Comparison of ENCODE assay signal across 24 cellular contexts in genomic region chr20:24953204-24953565, GRCh38. TPM values are rescaled to one million over a fixed set of nuclear protein-coding genes. Genes with fewer than 3 reads are reported as not detected.
DNase-seq lines count a peak whose midpoint lies in the region; ATAC-seq lines count a peak whose summit lies in the region.
"Had no signal": no experiment of that assay in that cellular context is flagged by ENCODE, and none has a peak within 500 bp of the region (broad histone marks: within the 10 kb centered on the region; RNA-seq: fewer than 3 reads in every experiment).

No MANE protein-coding gene starts in this region.

- H3K4me2 ChIP-seq in neuronal stem cell (ENCODE audit: insufficient read depth, low read length, poor library complexity, severe bottlenecking): no peak overlapping the region

- H3K9me3 ChIP-seq in CD8-positive, alpha-beta memory T cell (ENCODE audit: low read length): no peaks in the 10 kb centered on the region
- no peaks in the 10 kb centered on the region for H3K9me3 ChIP-seq in neuronal stem cell (replicated peaks in 1 of 2; ENCODE audit: control insufficient read depth in 2 of 2, insufficient read depth in 1 of 2, low read depth in 1 of 2, low read length in 2 of 2)
- H3K9me3 ChIP-seq: esophagus squamous epithelium, sigmoid colon, thoracic aorta had no signal

- H3K27ac ChIP-seq in CD8-positive, alpha-beta memory T cell (ENCODE audit: low read depth, low read length): peak overlapping the region; percentile 94
- no peak overlapping the region for H3K27ac ChIP-seq in neuronal stem cell (replicated peaks; ENCODE audit: low read length)
- H3K27ac ChIP-seq: C4-2B, esophagus squamous epithelium, sigmoid colon, thoracic aorta had no signal

- no peak overlapping the region for H4K8ac ChIP-seq in neuronal stem cell (ENCODE audit: low read depth, low read length)

- H3K18ac ChIP-seq in neuronal stem cell (ENCODE audit: low read length): no peak overlapping the region

- peak overlapping the region; percentile 58 for H3K4me3 Mint-ChIP-seq in activated CD8-positive, alpha-beta memory T cell treated with anti-CD3 and anti-CD28 coated beads, Interleukin-2, amount 10 ng/mL, durations not matched to agents 7 days and 5 days
- H3K4me3 Mint-ChIP-seq in CD8-positive, alpha-beta memory T cell: peak overlapping the region; percentile 80 to 99 (median 96)
- peak overlapping the region; percentile 41 for H3K4me3 Mint-ChIP-seq in activated T-helper 17 cell treated with anti-CD3 and anti-CD28 coated beads, Interleukin-2, amount 50 U/mL, for 72 hours

- peak overlapping the region; percentile 34 for H3K4me3 ChIP-seq in CD8-positive, alpha-beta memory T cell (ENCODE audit: low read length)
- no peak overlapping the region for H3K4me3 ChIP-seq in neuronal stem cell (ENCODE audit: low read length in 2 of 2)
- H3K4me3 ChIP-seq: esophagus squamous epithelium, sigmoid colon, thoracic aorta had no signal

- CTCF ChIA-PET in activated CD8-positive, alpha-beta memory T cell treated with anti-CD3 and anti-CD28 coated beads, Interleukin-2, amount 10 ng/mL, durations not matched to agents 7 days and 5 days (lab: Charles Lee): interaction anchor here (1.6 to 3.5 kb wide), 2 partner anchors 8 to 22 kb away, joined by 4 to 39 read pairs; no protein-coding TSS in a partner anchor
- CTCF ChIA-PET in CD8-positive, alpha-beta memory T cell (lab: Charles Lee): interaction anchor here (1.1 to 7.9 kb wide), 3 partner anchors 22 to 112 kb away, joined by 3 to 50 read pairs (median 3); no protein-coding TSS in a partner anchor

- peak overlapping the region; percentile 61 for H2AK5ac ChIP-seq in neuronal stem cell (ENCODE audit: low read depth, low read length)

- WGBS in neuronal stem cell (ENCODE audit: extremely low coverage in 2 of 2, insufficient read length in 2 of 2, insufficient replicate concordance in 1 of 2), 2 donors: no CpG with 5 or more reads among the region's 8 CpGs

- H3K36me3 Mint-ChIP-seq in activated CD8-positive, alpha-beta memory T cell treated with anti-CD3 and anti-CD28 coated beads, Interleukin-2, amount 10 ng/mL, durations not matched to agents 7 days and 5 days: peaks cover 54% of the 10 kb centered on the region
- peaks cover 8 to 87% (median 11%) of the 10 kb centered on the region in 3 donors for H3K36me3 Mint-ChIP-seq in CD8-positive, alpha-beta memory T cell
- H3K36me3 Mint-ChIP-seq in activated T-helper 17 cell treated with anti-CD3 and anti-CD28 coated beads, Interleukin-2, amount 50 U/mL, for 72 hours (ENCODE audit: low read depth): peaks cover 30% of the 10 kb centered on the region
- H3K36me3 Mint-ChIP-seq: IgD-negative memory B cell, naive B cell had no signal

- DNase-seq in activated CD8-positive, alpha-beta memory T cell treated with anti-CD3 and anti-CD28 coated beads, Interleukin-2, amount 10 ng/mL, durations not matched to agents 7 days and 5 days: peak; percentile 39
- DNase-seq in activated CD8-positive, alpha-beta memory T cell treated with anti-CD3 and anti-CD28 coated beads, Interleukin-2, amount 50 U/mL, for 48 hours: no peak
- no peak for DNase-seq in CD8-positive, alpha-beta memory T cell
- DNase-seq in neuronal stem cell (ENCODE audit: low spot score) (no peak), SK-N-DZ (ENCODE audit: low spot score) (no peak), NCI-H2196 (lab: John Stamatoyannopoulos, UW; ENCODE audit: unreplicated experiment) (no peak)
- DNase-seq: activated CD4-positive, alpha-beta T cell treated with anti-CD3 and anti-CD28 coated beads, Interleukin-2, amount 50 U/mL, for 48 hours; activated effector memory CD4-positive, alpha-beta T cell treated with Interleukin-2 at 50 U/mL for 16 hours; DMS153; esophagus squamous epithelium; GDM1; mesenchymal stem cell; naive B cell; NCI-H1417 treated with DMSO at 0.1 percent for 48 hours; NCI-H2107; NCI-H510A treated with DMSO at 0.1 percent for 48 hours had no signal

- peaks cover 53% of the 10 kb centered on the region for H3K4me1 ChIP-seq in CD8-positive, alpha-beta memory T cell (ENCODE audit: insufficient read depth, low read length)
- peaks cover 0 to 2% of the 10 kb centered on the region in 2 donors for H3K4me1 ChIP-seq in neuronal stem cell (ENCODE audit: control insufficient read depth in 2 of 2, insufficient read depth in 1 of 2, low read depth in 1 of 2, low read length in 2 of 2)
- H3K4me1 ChIP-seq: sigmoid colon had no signal

- H3K9me3 Mint-ChIP-seq in activated CD8-positive, alpha-beta memory T cell treated with anti-CD3 and anti-CD28 coated beads, Interleukin-2, amount 10 ng/mL, durations not matched to agents 7 days and 5 days (ENCODE audit: low read depth): no peaks in the 10 kb centered on the region
- H3K9me3 Mint-ChIP-seq in CD8-positive, alpha-beta memory T cell: peaks cover 0 to 3% (median 1%) of the 10 kb centered on the region in 5 donors
- H3K9me3 Mint-ChIP-seq in activated T-helper 17 cell treated with anti-CD3 and anti-CD28 coated beads, Interleukin-2, amount 50 U/mL, for 72 hours: no peaks in the 10 kb centered on the region

- H2AFZ ChIP-seq in neuronal stem cell (ENCODE audit: low read length): no peak overlapping the region

- no peak for ATAC-seq in activated CD8-positive, alpha-beta memory T cell treated with anti-CD3 and anti-CD28 coated beads, Interleukin-2, amount 10 ng/mL, durations not matched to agents 7 days and 5 days
- ATAC-seq in activated T-helper 17 cell treated with anti-CD3 and anti-CD28 coated beads, Interleukin-2, amount 50 U/mL, for 72 hours (replicated peaks): no peak
- no peak for ATAC-seq in HG02798 (IDR thresholded peaks at IDR 0.05; ENCODE audit: poor library complexity, unreplicated experiment)

- no peak overlapping the region for H3K14ac ChIP-seq in neuronal stem cell (ENCODE audit: low read length)

- H3K9ac ChIP-seq in neuronal stem cell (ENCODE audit: low read depth, low read length, poor library complexity): no peak overlapping the region

- H3K27me3 ChIP-seq in CD8-positive, alpha-beta memory T cell (ENCODE audit: insufficient read depth, low read length, poor library complexity, severe bottlenecking): no peaks in the 10 kb centered on the region
- H3K27me3 ChIP-seq in neuronal stem cell (ENCODE audit: control insufficient read depth in 3 of 3, insufficient read depth in 3 of 3, low read depth in 1 of 3, low read length in 3 of 3): no peaks in the 10 kb centered on the region

- peaks cover 63% of the 10 kb centered on the region for H3K4me1 Mint-ChIP-seq in activated CD8-positive, alpha-beta memory T cell treated with anti-CD3 and anti-CD28 coated beads, Interleukin-2, amount 10 ng/mL, durations not matched to agents 7 days and 5 days
- H3K4me1 Mint-ChIP-seq in CD8-positive, alpha-beta memory T cell: peaks cover 60 to 92% (median 67%) of the 10 kb centered on the region in 3 donors
- H3K4me1 Mint-ChIP-seq in activated T-helper 17 cell treated with anti-CD3 and anti-CD28 coated beads, Interleukin-2, amount 50 U/mL, for 72 hours: peaks cover 22% of the 10 kb centered on the region

- H3K36me3 ChIP-seq in CD8-positive, alpha-beta memory T cell (ENCODE audit: insufficient read depth, low read length): peaks cover 19% of the 10 kb centered on the region
- H3K36me3 ChIP-seq in neuronal stem cell (replicated peaks in 1 of 2; ENCODE audit: control insufficient read depth in 2 of 2, insufficient read depth in 2 of 2, low read length in 2 of 2): peaks cover 7 to 18% of the 10 kb centered on the region in 2 donors
- H3K36me3 ChIP-seq: thoracic aorta had no signal

- no peak overlapping the region for H3K4ac ChIP-seq in neuronal stem cell (ENCODE audit: low read length)

- H2BK12ac ChIP-seq in neuronal stem cell (ENCODE audit: low read length): no peak overlapping the region

- H3K27ac Mint-ChIP-seq in activated CD8-positive, alpha-beta memory T cell treated with anti-CD3 and anti-CD28 coated beads, Interleukin-2, amount 10 ng/mL, durations not matched to agents 7 days and 5 days: peak overlapping the region; percentile 100
- H3K27ac Mint-ChIP-seq in CD8-positive, alpha-beta memory T cell: peak overlapping the region; percentile 87 to 100 (median 98)
- H3K27ac Mint-ChIP-seq in activated T-helper 17 cell treated with anti-CD3 and anti-CD28 coated beads, Interleukin-2, amount 50 U/mL, for 72 hours: peak overlapping the region; percentile 77

- no peak overlapping the region for H2BK5ac ChIP-seq in neuronal stem cell (ENCODE audit: low read length)

- no peaks in the 10 kb centered on the region for H3K27me3 Mint-ChIP-seq in activated CD8-positive, alpha-beta memory T cell treated with anti-CD3 and anti-CD28 coated beads, Interleukin-2, amount 10 ng/mL, durations not matched to agents 7 days and 5 days
- H3K27me3 Mint-ChIP-seq in CD8-positive, alpha-beta memory T cell: no peaks in the 10 kb centered on the region
- no peaks in the 10 kb centered on the region for H3K27me3 Mint-ChIP-seq in activated T-helper 17 cell treated with anti-CD3 and anti-CD28 coated beads, Interleukin-2, amount 50 U/mL, for 72 hours

- H4K91ac ChIP-seq in neuronal stem cell (ENCODE audit: low read depth, low read length, poor library complexity): no peak overlapping the region

- no peak overlapping the region for H2BK120ac ChIP-seq in neuronal stem cell (ENCODE audit: low read depth, low read length)

- H3K79me1 ChIP-seq in neuronal stem cell (ENCODE audit: low read depth, low read length): peaks cover 2% of the 10 kb centered on the region

- POLR2A ChIA-PET in CD8-positive, alpha-beta memory T cell (lab: Charles Lee): interaction anchor here (2.9 to 4.7 kb wide), 2 partner anchors 7 to 23 kb away, joined by 13 to 34 read pairs; no protein-coding TSS in a partner anchor

- H2BK15ac ChIP-seq in neuronal stem cell (ENCODE audit: low read length): no peak overlapping the region

- no peak overlapping the region for H3K23ac ChIP-seq in neuronal stem cell (ENCODE audit: low read depth, low read length, poor library complexity)

RNA-seq across cellular contexts. Expression of gene CST7, which starts 4.1 kb away (rescaled TPM):
- 100 to 1,000 TPM; 177 to 202 TPM for total RNA-seq in activated CD8-positive, alpha-beta memory T cell treated with anti-CD3 and anti-CD28 coated beads, Interleukin-2, amount 10 ng/mL, durations not matched to agents 7 days and 5 days
- total RNA-seq in CD8-positive, alpha-beta memory T cell: 100 to 1,000 TPM; 124 to 131 TPM
- polyA plus RNA-seq in CD8-positive, alpha-beta memory T cell: 889 TPM
- 10 to 100 TPM; 38.2 to 41.7 TPM for total RNA-seq in activated T-helper 17 cell treated with anti-CD3 and anti-CD28 coated beads, Interleukin-2, amount 50 U/mL, for 72 hours
- not detected for polyA plus RNA-seq in neuronal stem cell (2013, experiment 1 of 2)
- polyA plus RNA-seq in neuronal stem cell (2013, experiment 2 of 2): not detected
- not detected in 2 replicates for polyA plus RNA-seq in SK-N-DZ (2014; cell fraction: cytosol; rRNA removed)
- not detected in 2 replicates for polyA plus RNA-seq in SK-N-DZ (2014; cell fraction: nucleus; rRNA removed)
- total RNA-seq: chondrocyte, MCF 10A had no signal

RNA-seq across cellular contexts. Expression of gene APMAP, which starts 39.4 kb away (rescaled TPM):
- 10 to 100 TPM; 47.5 to 56.0 TPM for total RNA-seq in activated CD8-positive, alpha-beta memory T cell treated with anti-CD3 and anti-CD28 coated beads, Interleukin-2, amount 10 ng/mL, durations not matched to agents 7 days and 5 days
- total RNA-seq in CD8-positive, alpha-beta memory T cell: 10 to 100 TPM; 82.5 to 83.6 TPM
- 228 TPM for polyA plus RNA-seq in CD8-positive, alpha-beta memory T cell
- 10 to 100 TPM; 30.7 to 49.4 TPM for total RNA-seq in activated T-helper 17 cell treated with anti-CD3 and anti-CD28 coated beads, Interleukin-2, amount 50 U/mL, for 72 hours
- 56.3 TPM for polyA plus RNA-seq in neuronal stem cell (2013, experiment 1 of 2)
- 57.5 TPM for polyA plus RNA-seq in neuronal stem cell (2013, experiment 2 of 2)
- 119 and 121 TPM in 2 replicates for polyA plus RNA-seq in SK-N-DZ (2014; cell fraction: cytosol; rRNA removed)
- polyA plus RNA-seq in SK-N-DZ (2014; cell fraction: nucleus; rRNA removed): 70.2 and 80.1 TPM in 2 replicates

Comparison
In these comparisons a context has a peak if more than half of its experiments do, and no peak if none do; other contexts are left out.
1. H3K4me3 Mint-ChIP-seq: peak in every context shown above with its lines; median percentile 96 in CD8-positive, alpha-beta memory T cell; 58 in activated CD8-positive, alpha-beta memory T cell treated with anti-CD3 and anti-CD28 coated beads, Interleukin-2, amount 10 ng/mL, durations not matched to agents 7 days and 5 days; 41 in activated T-helper 17 cell treated with anti-CD3 and anti-CD28 coated beads, Interleukin-2, amount 50 U/mL, for 72 hours.